1 cellular context compared by ENCODE assay signal in genomic region chr17:41919165-41919817, GRCh38.
A peak's percentile ranks its signal among the peaks of the same experiment; 100 is the strongest.
TF ChIP-seq lines count a peak whose summit lies in the region.

No MANE protein-coding gene starts in this region.

TF ChIP-seq in HEK293, 187 proteins besides CTCF, POLR2A, EP300 and RAD21 (continued from another document):
- TF ChIP-seq ZSCAN4 (tag by site-specific recombination; IDR thresholded peaks at IDR 0.05) (no peak), ZNF692 (tag by site-specific recombination; IDR thresholded peaks at IDR 0.05) (peak; percentile 25; the same call in 1 of the 2 replicates), ZNF610 (tag by site-specific recombination; IDR thresholded peaks at IDR 0.05; ENCODE audit: borderline replicate concordance) (no peak), ZNF19 (tag by site-specific recombination; IDR thresholded peaks at IDR 0.05; ENCODE audit: low read depth) (no peak), ZNF311 (tag by site-specific recombination; IDR thresholded peaks at IDR 0.05; ENCODE audit: borderline replicate concordance) (no peak), ZNF211 (tag by site-specific recombination; IDR thresholded peaks at IDR 0.05; ENCODE audit: low read depth) (no peak), ZNF501 (tag by site-specific recombination; IDR thresholded peaks at IDR 0.05) (peak; percentile 27; the same call in 1 of the 2 replicates), ZNF157 (tag by site-specific recombination; IDR thresholded peaks at IDR 0.05) (no peak), FEZF1 (tag by site-specific recombination; IDR thresholded peaks at IDR 0.05) (no peak), ZNF169 (tag by site-specific recombination; IDR thresholded peaks at IDR 0.05) (no peak), ZEB2 (tag by site-specific recombination; IDR thresholded peaks at IDR 0.05) (no peak), ZNF114 (tag by site-specific recombination; IDR thresholded peaks at IDR 0.05) (no peak), OSR2 (tag by site-specific recombination; IDR thresholded peaks at IDR 0.05) (no peak), SP3 (tag by site-specific recombination; IDR thresholded peaks at IDR 0.05) (no peak), YY1 (tag by site-specific recombination; IDR thresholded peaks at IDR 0.05) (no peak), ZSCAN23 (tag by site-specific recombination; IDR thresholded peaks at IDR 0.05) (0 out of 2 replicates have a peak, but pooled peaks have one; percentile 60), RBAK (tag by site-specific recombination; IDR thresholded peaks at IDR 0.05) (no peak), ZNF677 (tag by site-specific recombination; IDR thresholded peaks at IDR 0.05) (no peak), ZNF548 (tag by site-specific recombination; IDR thresholded peaks at IDR 0.05) (no peak), ZNF292 (tag by site-specific recombination; IDR thresholded peaks at IDR 0.05; ENCODE audit: borderline replicate concordance, low read depth) (no peak), ZNF404 (tag by site-specific recombination; IDR thresholded peaks at IDR 0.05) (no peak), ZNF350 (tag by site-specific recombination; IDR thresholded peaks at IDR 0.05) (no peak), ZFP69B (tag by site-specific recombination; IDR thresholded peaks at IDR 0.05) (no peak), ZNF664 (tag by site-specific recombination; IDR thresholded peaks at IDR 0.05) (no peak), ZNF449 (tag by site-specific recombination; IDR thresholded peaks at IDR 0.05) (peak; percentile 40; the same call in 1 of the 2 replicates), PRDM4 (tag by site-specific recombination; IDR thresholded peaks at IDR 0.05) (no peak), ZBTB10 (tag by site-specific recombination; IDR thresholded peaks at IDR 0.05) (no peak), BCL11B (tag by site-specific recombination; IDR thresholded peaks at IDR 0.05; ENCODE audit: low read depth) (0 out of 2 replicates have a peak, but pooled peaks have one; percentile 23), ZNF558 (tag by site-specific recombination; IDR thresholded peaks at IDR 0.05) (no peak), ZNF184 (tag by site-specific recombination; IDR thresholded peaks at IDR 0.05) (no peak), ZFHX2 (tag by site-specific recombination; conservative IDR thresholded peaks at IDR 0.05) (no peak), MYNN (tag by site-specific recombination; IDR thresholded peaks at IDR 0.05; ENCODE audit: borderline replicate concordance) (no peak), ZBTB7A (tag by site-specific recombination; IDR thresholded peaks at IDR 0.05; ENCODE audit: low read depth) (no peak), ZNF274 (IDR thresholded peaks at IDR 0.05; ENCODE audit: low read length) (no peak), ZNF274 (tag by site-specific recombination; IDR thresholded peaks at IDR 0.05; ENCODE audit: borderline replicate concordance) (no peak), BCL6B (tag by site-specific recombination; IDR thresholded peaks at IDR 0.05) (no peak), ZNF626 (tag by site-specific recombination; IDR thresholded peaks at IDR 0.05) (no peak), HOXA7 (CRISPR knock-in tag; IDR thresholded peaks at IDR 0.05; ENCODE audit: borderline replicate concordance) (no peak), ATF2 (tag by site-specific recombination; IDR thresholded peaks at IDR 0.05; ENCODE audit: low read depth) (no peak), ZNF560 (tag by site-specific recombination; IDR thresholded peaks at IDR 0.05; ENCODE audit: borderline replicate concordance) (no peak), ZSCAN5A (tag by site-specific recombination; IDR thresholded peaks at IDR 0.05) (no peak), KLF1 (tag by site-specific recombination; IDR thresholded peaks at IDR 0.05) (peak; percentile 68), ZNF645 (tag by site-specific recombination; IDR thresholded peaks at IDR 0.05) (no peak), ZNF701 (tag by site-specific recombination; IDR thresholded peaks at IDR 0.05) (no peak), ZNF776 (tag by site-specific recombination; IDR thresholded peaks at IDR 0.05; ENCODE audit: borderline replicate concordance) (no peak), ZNF433 (tag by site-specific recombination; IDR thresholded peaks at IDR 0.05; ENCODE audit: low read depth) (no peak), ZNF335 (tag by site-specific recombination; conservative IDR thresholded peaks at IDR 0.05) (peak; percentile 28; the same call in 1 of the 2 replicates), ZFP37 (tag by site-specific recombination; IDR thresholded peaks at IDR 0.05) (no peak), ZNF623 (tag by site-specific recombination; IDR thresholded peaks at IDR 0.05) (no peak)
